8 cellular contexts compared by ENCODE assay signal in the genomic region with DNA sequence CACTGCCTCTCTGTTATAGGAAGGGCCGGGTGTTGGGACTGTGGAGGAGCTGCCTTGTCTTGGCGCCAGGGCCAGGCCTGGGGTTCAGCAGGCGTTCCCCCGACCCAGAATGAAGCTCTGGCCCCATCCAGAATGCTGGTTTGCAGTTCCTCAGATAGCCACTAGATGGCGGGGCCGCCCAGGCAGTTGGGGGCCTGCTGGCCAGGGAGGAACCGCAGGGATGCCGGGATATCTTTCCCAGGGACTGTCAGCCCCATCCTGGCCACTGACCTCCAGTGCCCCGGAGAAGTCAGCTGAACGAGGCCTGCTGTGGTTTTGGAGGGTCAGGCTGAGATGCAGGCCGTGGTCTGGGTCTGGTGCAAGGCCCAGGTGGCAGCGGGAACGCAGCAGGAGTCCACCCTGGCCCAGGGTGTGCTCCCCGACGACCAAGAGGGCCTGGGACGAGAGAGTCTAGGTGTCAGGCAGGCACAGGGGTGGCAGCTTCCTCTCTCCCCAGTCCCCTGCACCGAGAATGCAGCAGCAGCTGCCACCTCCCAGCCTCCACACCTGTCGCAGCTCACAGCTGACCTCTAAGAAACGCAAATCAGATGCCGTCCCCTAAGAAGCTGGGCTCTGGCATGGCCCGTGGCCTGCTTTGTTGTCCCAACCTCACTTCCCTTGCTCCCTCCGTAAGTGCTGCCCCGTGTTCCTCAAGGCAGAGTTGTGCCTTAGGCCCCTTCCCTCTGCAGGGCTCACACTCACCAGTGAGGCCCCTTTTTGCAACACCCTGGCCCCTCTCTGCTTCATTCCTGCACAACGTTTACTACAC.
DNase-seq lines count a peak whose midpoint lies in the region; ATAC-seq lines count a peak whose summit lies in the region.

No MANE protein-coding gene starts in this region.

- ATAC-seq in activated CD4-positive, CD25-positive, alpha-beta regulatory T cell treated with anti-CD3 and anti-CD28 coated beads, Interleukin-2, amount 50 U/mL, for 24 hours = peak; percentile 53 to 71
- no peak for ATAC-seq in HG03045 (IDR thresholded peaks at IDR 0.05; ENCODE audit: unreplicated experiment)

- DNase-seq in NCI-H446 (lab: John Stamatoyannopoulos, UW) (peak; percentile 26 to 77), NCI-H446 treated with DMSO at 0.1 percent for 48 hours (lab: John Stamatoyannopoulos, UW) (no peak), NCI-H1694 (lab: John Stamatoyannopoulos, UW) (peak; percentile 45), kidney tubule cell (ENCODE audit: low spot score) (peak; percentile 68)
- peak; percentile 47 for DNase-seq in central memory CD4-positive, alpha-beta T cell
- DNase-seq in stimulated activated CD4-positive, alpha-beta T cell treated with anti-CD3 and anti-CD28 coated beads, Interleukin-2, amount 100 ng/mL, for 24 hours = peak; percentile 77 to 79
